In the genomic region with DNA sequence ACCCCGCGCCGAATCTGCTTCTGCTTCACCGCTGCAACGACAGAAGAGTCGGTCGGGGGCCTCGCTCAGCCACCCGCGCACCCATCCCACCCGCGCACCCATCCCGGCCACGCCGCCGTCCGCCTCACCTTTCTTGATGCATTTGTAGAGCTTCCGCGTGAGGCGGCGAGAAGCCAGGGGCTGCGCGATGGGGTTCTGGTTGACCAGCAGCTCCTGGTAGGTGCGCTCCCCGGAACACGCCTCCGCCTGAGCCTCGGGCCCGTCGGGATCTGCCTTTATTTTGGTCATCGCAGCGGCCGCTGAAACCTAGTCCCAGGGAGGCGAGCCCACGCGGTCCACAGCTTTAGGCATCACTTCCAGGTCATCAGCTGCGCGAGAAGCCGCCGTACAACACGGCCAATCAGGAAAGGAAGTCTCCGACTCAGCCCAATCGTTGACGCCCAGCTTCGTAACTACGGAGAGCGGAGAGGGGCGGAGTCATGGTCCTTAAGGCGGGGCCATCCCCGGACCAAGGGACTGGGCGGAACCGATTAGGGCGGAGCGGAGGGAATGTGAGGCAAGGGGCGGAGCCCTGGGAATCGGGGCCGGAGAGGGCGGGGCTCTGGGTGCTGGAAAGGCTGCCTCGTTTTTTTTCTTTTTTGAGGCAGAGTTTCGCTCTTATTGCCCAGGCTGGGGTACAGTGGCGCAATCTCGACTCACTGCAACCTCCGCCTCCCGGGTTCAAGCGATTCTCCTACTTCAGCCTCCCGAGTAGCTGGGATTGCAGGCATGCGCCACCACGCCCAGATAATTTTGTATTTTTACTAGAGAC, we compare ENCODE assay signal across 8 cellular contexts. TPM values are rescaled to one million over a fixed set of nuclear protein-coding genes. Genes with fewer than 3 reads are reported as not detected.
DNase-seq lines count a peak whose midpoint lies in the region; ATAC-seq and TF ChIP-seq lines count a peak whose summit lies in the region.

A gene (minus strand): TSS at position 356 of the 811 bp plus-strand sequence. CDS start 68 bp downstream, at position 288.

- H3K36me3 Mint-ChIP-seq in T-helper 1 cell treated with Interleukin-12 subunit alpha and Interleukin-12 subunit beta and Interleukin-4 antibody, amounts not matched to agents 30 μg/mL and 1 μg/mL, for 36 hours (ENCODE audit: low read depth), result peaks cover 14% of the 10 kb centered on the region
- H3K36me3 Mint-ChIP-seq in progenitor cell of endocrine pancreas (ENCODE audit: insufficient read depth), result peaks cover 4% of the 10 kb centered on the region

- DNase-seq in GM13977 (ENCODE audit: low spot score), result peak; percentile 97
- DNase-seq in NCI-H1694 (lab: John Stamatoyannopoulos, UW), result peak; percentile 91
- peak; percentile 98 for DNase-seq in amniotic stem cell (lab: John Stamatoyannopoulos, UW)
- DNase-seq in left ventricle myocardium inferior, result peak; percentile 98
- peak; percentile 95 for DNase-seq in progenitor cell of endocrine pancreas (ENCODE audit: low spot score, unreplicated experiment)
- DNase-seq in ureter (ENCODE audit: low spot score), result peak; percentile 99

- H3K4me1 ChIP-seq in left ventricle myocardium inferior, result peaks cover 34% of the 10 kb centered on the region

- H3K9me3 ChIP-seq in left ventricle myocardium inferior (replicated peaks), result no peaks in the 10 kb centered on the region

- intact Hi-C loops in left ventricle myocardium inferior (cut with micrococcal nuclease), result no loop called here

- peak; percentile 98 for ATAC-seq in HG02884 (IDR thresholded peaks at IDR 0.05; ENCODE audit: unreplicated experiment)

- H3K36me3 ChIP-seq in left ventricle myocardium inferior, result peaks cover 25% of the 10 kb centered on the region

- peak within 1 kb of the TSS; percentile 90 for H3K27ac Mint-ChIP-seq in T-helper 1 cell treated with Interleukin-12 subunit alpha and Interleukin-12 subunit beta and Interleukin-4 antibody, amounts not matched to agents 30 μg/mL and 1 μg/mL, for 36 hours
- H3K27ac Mint-ChIP-seq in progenitor cell of endocrine pancreas, result peak within 1 kb of the TSS; percentile 92

- peak within 1 kb of the TSS; percentile 82 for H3K27ac ChIP-seq in left ventricle myocardium inferior (replicated peaks)

- peak within 1 kb of the TSS; percentile 99 for H3K4me3 ChIP-seq in left ventricle myocardium inferior

- TF ChIP-seq CTCF in GM13977 (IDR thresholded peaks at IDR 0.05; ENCODE audit: extremely low read depth, insufficient read depth, missing control alignments), result no peak
- TF ChIP-seq CTCF in left ventricle myocardium inferior (IDR thresholded peaks at IDR 0.05; ENCODE audit: borderline replicate concordance), result no peak
- TF ChIP-seq CTCF in progenitor cell of endocrine pancreas (IDR thresholded peaks at IDR 0.05; ENCODE audit: unreplicated experiment), result no peak

- in situ Hi-C loops in GM13977 (cut with MboI; ENCODE audit: low pct_unique_long_range_greater_than_20kb, low sequenced_read_pairs, unreplicated experiment), result no loop called here

- peaks cover 33% of the 10 kb centered on the region for H3K4me1 Mint-ChIP-seq in T-helper 1 cell treated with Interleukin-12 subunit alpha and Interleukin-12 subunit beta and Interleukin-4 antibody, amounts not matched to agents 30 μg/mL and 1 μg/mL, for 36 hours (ENCODE audit: low read depth)
- H3K4me1 Mint-ChIP-seq in progenitor cell of endocrine pancreas (ENCODE audit: low read depth), result peaks cover 8% of the 10 kb centered on the region

- H3K9me3 Mint-ChIP-seq in T-helper 1 cell treated with Interleukin-12 subunit alpha and Interleukin-12 subunit beta and Interleukin-4 antibody, amounts not matched to agents 30 μg/mL and 1 μg/mL, for 36 hours, result no peaks in the 10 kb centered on the region
- no peaks in the 10 kb centered on the region for H3K9me3 Mint-ChIP-seq in progenitor cell of endocrine pancreas (ENCODE audit: low read depth)

- H3K27me3 ChIP-seq in left ventricle myocardium inferior (ENCODE audit: low read depth), result no peaks in the 10 kb centered on the region

- no peaks in the 10 kb centered on the region for H3K27me3 Mint-ChIP-seq in T-helper 1 cell treated with Interleukin-12 subunit alpha and Interleukin-12 subunit beta and Interleukin-4 antibody, amounts not matched to agents 30 μg/mL and 1 μg/mL, for 36 hours (ENCODE audit: low read depth)
- no peaks in the 10 kb centered on the region for H3K27me3 Mint-ChIP-seq in progenitor cell of endocrine pancreas

- peak within 1 kb of the TSS; percentile 97 for H3K4me3 Mint-ChIP-seq in T-helper 1 cell treated with Interleukin-12 subunit alpha and Interleukin-12 subunit beta and Interleukin-4 antibody, amounts not matched to agents 30 μg/mL and 1 μg/mL, for 36 hours
- H3K4me3 Mint-ChIP-seq in progenitor cell of endocrine pancreas (ENCODE audit: low read depth), result peak within 1 kb of the TSS; percentile 95

RNA-seq across cellular contexts. Expression of the gene that starts here (rescaled TPM):
- total RNA-seq in left ventricle myocardium inferior, result 78.1 TPM
- total RNA-seq in progenitor cell of endocrine pancreas, result 114 and 119 TPM in 2 replicates
- total RNA-seq in ureter, result 183 TPM

Comparison
In these comparisons a context has a peak if more than half of its experiments do, and no peak if none do; other contexts are left out.
1. Peak in every context shown above with its lines: DNase-seq, ATAC-seq, H3K4me3 ChIP-seq and H3K27ac ChIP-seq.